Comparison of ENCODE assay signal across 29 cellular contexts in genomic region chr1:15932612-15933011, GRCh38. TPM values are rescaled to one million over a fixed set of nuclear protein-coding genes. Genes with fewer than 3 reads are reported as not detected.
DNase-seq lines count a peak whose midpoint lies in the region; ATAC-seq and FAIRE-seq lines count a peak whose summit lies in the region.
"Had no signal": no experiment of that assay in that cellular context is flagged by ENCODE, and none has a peak within 500 bp of the region (broad histone marks: within the 10 kb centered on the region; RNA-seq: fewer than 3 reads in every experiment).

No MANE protein-coding gene starts in this region.

- no peaks in the 10 kb centered on the region for H3K9me3 Mint-ChIP-seq in activated CD4-positive, alpha-beta T cell treated with anti-CD3 and anti-CD28 coated beads for 36 hours (ENCODE audit: low read depth)
- no peaks in the 10 kb centered on the region for H3K9me3 Mint-ChIP-seq in stimulated activated naive CD8-positive, alpha-beta T cell treated with anti-CD3 and anti-CD28 coated beads, Interleukin-15, Interleukin-2, amounts not matched to agents 100 ng/mL and 50 ng/mL, for 24 hours
- H3K9me3 Mint-ChIP-seq: activated naive CD8-positive, alpha-beta T cell treated with anti-CD3 and anti-CD28 coated beads, Interleukin-2, amount 10 ng/mL, durations not matched to agents 7 days and 5 days; effector memory CD8-positive, alpha-beta T cell; nephron had no signal

- no peak for DNase-seq in activated CD4-positive, alpha-beta T cell treated with anti-CD3 and anti-CD28 coated beads for 36 hours
- DNase-seq in activated CD4-positive, alpha-beta T cell treated with anti-CD3 and anti-CD28 coated beads for 1 hour = no peak
- DNase-seq in stimulated activated naive CD8-positive, alpha-beta T cell treated with anti-CD3 and anti-CD28 coated beads, Interleukin-15, Interleukin-2, amounts not matched to agents 100 U/mL and 50 U/mL, for 24 hours = no peak
- peak; percentile 6 for DNase-seq in iPS-NIHi7 (ENCODE audit: extremely low spot score)
- DNase-seq in NCI-H2227 (lab: John Stamatoyannopoulos, UW; ENCODE audit: unreplicated experiment) = no peak
- DNase-seq in GM19239 (ENCODE audit: insufficient read length, low spot score) = no peak
- DNase-seq in NCI-H1436 (lab: John Stamatoyannopoulos, UW) = no peak
- DNase-seq: 8988T; activated CD4-positive, alpha-beta T cell treated with anti-CD3 and anti-CD28 coated beads, Interleukin-2, amount 50 U/mL, for 1 hour; activated naive CD8-positive, alpha-beta T cell treated with anti-CD3 and anti-CD28 coated beads, Interleukin-2, amount 10 ng/mL, durations not matched to agents 7 days and 5 days; Caco-2; DMS79; effector memory CD8-positive, alpha-beta T cell; foreskin fibroblast; islet precursor cell; Kasumi-1; left ventricle myocardium inferior; mucosa of descending colon; MV-4-11; NCI-H146; NCI-H345; SHP77 treated with DMSO at 0.1 percent for 48 hours; stimulated activated naive CD4-positive, alpha-beta T cell treated with Interleukin-2 at 50 U/mL for 16 hours; T1000; testis had no signal

- POLR2A ChIA-PET in activated CD4-positive, alpha-beta T cell treated with anti-CD3 and anti-CD28 coated beads for 36 hours (lab: Charles Lee) = no interaction called here

- ATAC-seq in activated CD4-positive, alpha-beta T cell treated with anti-CD3 and anti-CD28 coated beads for 36 hours = no peak
- no peak for ATAC-seq in stimulated activated naive CD8-positive, alpha-beta T cell treated with anti-CD3 and anti-CD28 coated beads, Interleukin-15, Interleukin-2, amounts not matched to agents 100 U/mL and 50 U/mL, for 24 hours
- ATAC-seq: effector memory CD8-positive, alpha-beta T cell; mucosa of descending colon had no signal

- intact Hi-C loops in activated CD4-positive, alpha-beta T cell treated with anti-CD3 and anti-CD28 coated beads for 36 hours (cut with DNase I, micrococcal nuclease) = no loop called here

- CTCF ChIA-PET in activated CD4-positive, alpha-beta T cell treated with anti-CD3 and anti-CD28 coated beads for 36 hours (lab: Charles Lee) = no interaction called here

- no peak overlapping the region for H3K4me3 Mint-ChIP-seq in activated CD4-positive, alpha-beta T cell treated with anti-CD3 and anti-CD28 coated beads for 36 hours
- H3K4me3 Mint-ChIP-seq in stimulated activated naive CD8-positive, alpha-beta T cell treated with anti-CD3 and anti-CD28 coated beads, Interleukin-15, Interleukin-2, amounts not matched to agents 100 ng/mL and 50 ng/mL, for 24 hours = no peak overlapping the region
- H3K4me3 Mint-ChIP-seq: activated naive CD8-positive, alpha-beta T cell treated with anti-CD3 and anti-CD28 coated beads, Interleukin-2, amount 10 ng/mL, durations not matched to agents 7 days and 5 days; effector memory CD8-positive, alpha-beta T cell; nephron had no signal

- no peak for FAIRE-seq in GM19239 (lab: Jason Lieb, UNC)
- FAIRE-seq: astrocyte, G401.6 had no signal

- peaks cover 81% of the 10 kb centered on the region for H3K36me3 Mint-ChIP-seq in activated CD4-positive, alpha-beta T cell treated with anti-CD3 and anti-CD28 coated beads for 36 hours (ENCODE audit: low read depth)
- H3K36me3 Mint-ChIP-seq in stimulated activated naive CD8-positive, alpha-beta T cell treated with anti-CD3 and anti-CD28 coated beads, Interleukin-15, Interleukin-2, amounts not matched to agents 100 ng/mL and 50 ng/mL, for 24 hours (ENCODE audit: low read depth) = peaks cover 92% of the 10 kb centered on the region

- H3K4me1 Mint-ChIP-seq in activated CD4-positive, alpha-beta T cell treated with anti-CD3 and anti-CD28 coated beads for 36 hours = peaks cover 1% of the 10 kb centered on the region
- H3K4me1 Mint-ChIP-seq in stimulated activated naive CD8-positive, alpha-beta T cell treated with anti-CD3 and anti-CD28 coated beads, Interleukin-15, Interleukin-2, amounts not matched to agents 100 ng/mL and 50 ng/mL, for 24 hours (ENCODE audit: low read depth) = peaks cover 10% of the 10 kb centered on the region
- H3K4me1 Mint-ChIP-seq: nephron had no signal

- no peaks in the 10 kb centered on the region for H3K27me3 Mint-ChIP-seq in activated CD4-positive, alpha-beta T cell treated with anti-CD3 and anti-CD28 coated beads for 36 hours
- H3K27me3 Mint-ChIP-seq in stimulated activated naive CD8-positive, alpha-beta T cell treated with anti-CD3 and anti-CD28 coated beads, Interleukin-15, Interleukin-2, amounts not matched to agents 100 ng/mL and 50 ng/mL, for 24 hours = no peaks in the 10 kb centered on the region
- H3K27me3 Mint-ChIP-seq: activated naive CD8-positive, alpha-beta T cell treated with anti-CD3 and anti-CD28 coated beads, Interleukin-2, amount 10 ng/mL, durations not matched to agents 7 days and 5 days; effector memory CD8-positive, alpha-beta T cell had no signal

- peak overlapping the region; percentile 52 for H3K27ac Mint-ChIP-seq in activated CD4-positive, alpha-beta T cell treated with anti-CD3 and anti-CD28 coated beads for 36 hours
- H3K27ac Mint-ChIP-seq in stimulated activated naive CD8-positive, alpha-beta T cell treated with anti-CD3 and anti-CD28 coated beads, Interleukin-15, Interleukin-2, amounts not matched to agents 100 ng/mL and 50 ng/mL, for 24 hours = peak overlapping the region; percentile 34
- H3K27ac Mint-ChIP-seq: activated naive CD8-positive, alpha-beta T cell treated with anti-CD3 and anti-CD28 coated beads, Interleukin-2, amount 10 ng/mL, durations not matched to agents 7 days and 5 days; nephron had no signal

RNA-seq across cellular contexts. Expression of gene ZBTB17, which starts 43.3 kb away (rescaled TPM):
- 10 to 100 TPM; 47.7 to 48.3 TPM for total RNA-seq in activated CD4-positive, alpha-beta T cell treated with anti-CD3 and anti-CD28 coated beads for 36 hours
